Comparison of ENCODE assay signal across 8 cellular contexts in genomic region chr12:57182918-57183575, GRCh38. TPM values are rescaled to one million over a fixed set of nuclear protein-coding genes. Genes with fewer than 3 reads are reported as not detected.
A peak's percentile ranks its signal among the peaks of the same experiment; 100 is the strongest.
DNase-seq lines count a peak whose midpoint lies in the region; TF ChIP-seq lines count a peak whose summit lies in the region.

No MANE protein-coding gene starts in this region.

- DNase-seq in GM03348 (ENCODE audit: low spot score) (peak; percentile 89), H9 (peak; percentile 92), MG63 (peak; percentile 63), SJSA1 (ENCODE audit: low read depth in 1 of 2, low spot score in 2 of 2) (peak; percentile 74 to 82), glutamatergic neuron (peak; percentile 84), putamen (ENCODE audit: low spot score) (peak; percentile 52), cortex of kidney (lab: John Stamatoyannopoulos, UW) (no peak)
- DNase-seq in activated naive CD4-positive, alpha-beta T cell treated with Interleukin-2 at 50 U/mL for 16 hours = peak; percentile 84

- H2AFZ ChIP-seq in H9 (ENCODE audit: low read length) = no peak overlapping the region

- H2BK15ac ChIP-seq in H9 (ENCODE audit: low read depth, low read length) = no peak overlapping the region

- H3K4me1 Mint-ChIP-seq in H9 (peaks cover 4 to 5% of the 10 kb centered on the region in 2 experiments), glutamatergic neuron (ENCODE audit: low read depth, unreplicated experiment) (no peaks in the 10 kb centered on the region)

- H3K4me1 ChIP-seq in H9 (ENCODE audit: insufficient read depth, low read length) (no peaks in the 10 kb centered on the region), SJSA1 (replicated peaks) (peaks cover 25% of the 10 kb centered on the region)

- no peak overlapping the region for H4K91ac ChIP-seq in H9 (ENCODE audit: insufficient read length, low read depth, low read length)

- H3K18ac ChIP-seq in H9 (ENCODE audit: insufficient read length, low read depth, low read length) = no peak overlapping the region

- H3K23me2 ChIP-seq in H9 (ENCODE audit: insufficient read length, low read depth, low read length, poor library complexity, severe bottlenecking) = no peaks in the 10 kb centered on the region

- H4K20me1 ChIP-seq in H9 (ENCODE audit: control insufficient read depth, insufficient read depth, insufficient read length) = no peaks in the 10 kb centered on the region

- H3K9me3 ChIP-seq in H9 (ENCODE audit: control insufficient read depth, low read depth, low read length) (no peaks in the 10 kb centered on the region), MG63 (no peaks in the 10 kb centered on the region), SJSA1 (replicated peaks) (no peaks in the 10 kb centered on the region)

- no peaks in the 10 kb centered on the region for H3K79me2 ChIP-seq in H9 (ENCODE audit: insufficient read depth, low read length)

- no peak overlapping the region for H4K5ac ChIP-seq in H9 (ENCODE audit: insufficient read length, low read depth, low read length)

- no peak overlapping the region for H3K56ac ChIP-seq in H9 (ENCODE audit: insufficient read length, low read depth, low read length)

- H3K9ac ChIP-seq in H9 (ENCODE audit: extremely low read depth, insufficient read length, low read length) = no peak overlapping the region

- no peaks in the 10 kb centered on the region for H3K79me1 ChIP-seq in H9 (ENCODE audit: insufficient read depth, low read depth, low read length, poor library complexity, severe bottlenecking)

- no peak overlapping the region for H2BK120ac ChIP-seq in H9 (ENCODE audit: low read depth, low read length, poor library complexity, severe bottlenecking)

- no peak overlapping the region for H2BK20ac ChIP-seq in H9 (ENCODE audit: low read depth, low read length, poor library complexity, severe bottlenecking)

- no peak overlapping the region for H3T11ph ChIP-seq in H9 (ENCODE audit: low read length)

- H3K4ac ChIP-seq in H9 (ENCODE audit: low read depth, low read length) = no peak overlapping the region

- H2AK5ac ChIP-seq in H9 (ENCODE audit: insufficient read length, low read length) = no peak overlapping the region

- WGBS in H9 (ENCODE audit: extremely low coverage, insufficient read length, low lambda C conversion rate) = no CpG with 5 or more reads among the region's 13 CpGs

- peak; percentile 84 for TF ChIP-seq CTCF in H9 (conservative IDR thresholded peaks at IDR 0.05)
- peak; percentile 87 for TF ChIP-seq CTCF in glutamatergic neuron (IDR thresholded peaks at IDR 0.05; ENCODE audit: partially characterized antibody, unreplicated experiment)

- no peak overlapping the region for H3K14ac ChIP-seq in H9 (ENCODE audit: insufficient read depth, low read length)

- H3K4me2 ChIP-seq in H9 (ENCODE audit: insufficient read depth, insufficient read length, low read length) = no peak overlapping the region

- H4K8ac ChIP-seq in H9 (replicated peaks; ENCODE audit: insufficient read length, low read depth, low read length) = no peak overlapping the region

- H3K9me3 Mint-ChIP-seq in H9 (no peaks in the 10 kb centered on the region), glutamatergic neuron (ENCODE audit: unreplicated experiment) (peaks cover 5% of the 10 kb centered on the region)

- no peak overlapping the region for H2BK12ac ChIP-seq in H9 (ENCODE audit: insufficient read length, low read depth, low read length)

- no peak overlapping the region for H3K4me3 ChIP-seq in MG63
- H3K4me3 ChIP-seq in SJSA1 = no peak overlapping the region

- H3K27ac ChIP-seq in H9 (ENCODE audit: insufficient read length, low read depth, low read length) (no peak overlapping the region), SJSA1 (no peak overlapping the region)

- H3K27me3 Mint-ChIP-seq in H9 (ENCODE audit: low read depth) (no peaks in the 10 kb centered on the region), glutamatergic neuron (ENCODE audit: unreplicated experiment) (peaks cover 7% of the 10 kb centered on the region)

- H2BK5ac ChIP-seq in H9 (ENCODE audit: insufficient read length, low read length) = no peak overlapping the region

- H3K27ac Mint-ChIP-seq in H9 (peak overlapping the region; percentile 28 to 98 (median 95); a peak in 5 of 7 replicates), glutamatergic neuron (ENCODE audit: unreplicated experiment) (no peak overlapping the region)

- no peaks in the 10 kb centered on the region for H3K27me3 ChIP-seq in H9 (ENCODE audit: insufficient read depth, low read length)
- H3K27me3 ChIP-seq in MG63 = no peaks in the 10 kb centered on the region
- H3K27me3 ChIP-seq in SJSA1 (replicated peaks) = no peaks in the 10 kb centered on the region

- no peak overlapping the region for H3K23ac ChIP-seq in H9 (ENCODE audit: insufficient read length, low read depth, low read length)

- H3K4me3 Mint-ChIP-seq in H9 (no peak overlapping the region; a peak in 1 of 5 replicates), glutamatergic neuron (ENCODE audit: unreplicated experiment) (no peak overlapping the region)

- H3K36me3 Mint-ChIP-seq in H9 (ENCODE audit: insufficient read depth in 1 of 3, low read depth in 3 of 3) (peaks cover 51 to 93% (median 90%) of the 10 kb centered on the region in 3 experiments; a peak in 6 of 7 replicates), glutamatergic neuron (ENCODE audit: unreplicated experiment) (no peaks in the 10 kb centered on the region)

- H3K36me3 ChIP-seq in MG63 (peaks cover 82% of the 10 kb centered on the region), SJSA1 (peaks cover 88% of the 10 kb centered on the region)

RNA-seq across cellular contexts. Expression of gene NXPH4, which starts 33.5 kb away (rescaled TPM):
- total RNA-seq in H9 (2021) = 2.1 and 2.8 TPM in 2 replicates
- total RNA-seq in MG63 (2014; rRNA removed; shearing (Covaris generic); ENCODE audit: low replicate concordance) = 1.2 TPM in 1 of 2 replicates, not detected in the other
- total RNA-seq in SJSA1 (2014; rRNA removed; shearing (Covaris generic)) = 0.13 TPM in 1 of 2 replicates, not detected in the other
- total RNA-seq in glutamatergic neuron (ENCODE audit: unreplicated experiment) = 10.5 TPM

RNA-seq across cellular contexts. Expression of gene LRP1-AS, which starts 35.6 kb away (rescaled TPM):
- total RNA-seq in H9 (2021) (not detected in 2 replicates), glutamatergic neuron (ENCODE audit: unreplicated experiment) (not detected)
- not detected in 2 replicates for total RNA-seq in MG63 (2014; rRNA removed; shearing (Covaris generic); ENCODE audit: low replicate concordance)
- total RNA-seq in SJSA1 (2014; rRNA removed; shearing (Covaris generic)) = not detected in 2 replicates

RNA-seq across cellular contexts. Expression of gene SHMT2, which starts 46.5 kb away (rescaled TPM):
- total RNA-seq in H9 (2021) = 257 and 260 TPM in 2 replicates
- total RNA-seq in MG63 (2014; rRNA removed; shearing (Covaris generic); ENCODE audit: low replicate concordance) = 232 and 343 TPM in 2 replicates
- 94.1 and 130 TPM in 2 replicates for total RNA-seq in SJSA1 (2014; rRNA removed; shearing (Covaris generic))
- 165 TPM for total RNA-seq in glutamatergic neuron (ENCODE audit: unreplicated experiment)

RNA-seq across cellular contexts. Expression of gene LRP1, which starts 54.8 kb away (rescaled TPM):
- total RNA-seq in H9 (2021) (98.4 and 115 TPM in 2 replicates), glutamatergic neuron (ENCODE audit: unreplicated experiment) (125 TPM)
- total RNA-seq in MG63 (2014; rRNA removed; shearing (Covaris generic); ENCODE audit: low replicate concordance) = 29.1 and 39.0 TPM in 2 replicates
- 21.2 and 33.3 TPM in 2 replicates for total RNA-seq in SJSA1 (2014; rRNA removed; shearing (Covaris generic))
